Comparison of ENCODE assay signal across 28 cellular contexts in genomic region chr1:3289502-3289901, GRCh38.
"Had no signal": no experiment of that assay in that cellular context is flagged by ENCODE, and none has a peak within 500 bp of the region (broad histone marks: within the 10 kb centered on the region; RNA-seq: fewer than 3 reads in every experiment).

No MANE protein-coding gene starts in this region.

- H3K9ac ChIP-seq: parathyroid adenoma had no signal

- ATAC-seq: naive thymus-derived CD8-positive, alpha-beta T cell; natural killer cell treated with Interleukin-12 subunit alpha and Interleukin-12 subunit beta and Interleukin-15 and Interleukin-18, amount 100 ng/mL, for 72 hours; psoas muscle; right cardiac atrium; sciatic nerve; stimulated activated memory B cell treated with anti-CD40 and anti-IgM and Interleukin-4, amounts not matched to agents 10 μg/mL and 1 μg/mL and 100 μg/mL, for 72 hours; upper lobe of right lung had no signal

- DNase-seq: naive B cell; naive thymus-derived CD8-positive, alpha-beta T cell; nephron progenitor cell; occipital lobe; ovary; posterior cingulate gyrus; psoas muscle; right cardiac atrium; spleen; stimulated activated CD4-positive, alpha-beta T cell treated with anti-CD3 and anti-CD28 coated beads, Interleukin-12 subunit alpha, Interleukin-12 subunit beta, amount 100 ng/mL, for 4 hours; stimulated activated CD4-positive, alpha-beta T cell treated with anti-CD3 and anti-CD28 coated beads, Interleukin-1b, Interleukin-23, amount 100 ng/mL, for 48 hours; stimulated activated CD4-positive, alpha-beta T cell treated with anti-CD3 and anti-CD28 coated beads, Interleukin-4, amount 100 ng/mL, for 1 hour; stimulated activated CD4-positive, alpha-beta T cell treated with anti-CD3 and anti-CD28 coated beads, Interleukin-4, amount 100 ng/mL, for 4 hours; stimulated activated CD8-positive, alpha-beta memory T cell treated with anti-CD3 and anti-CD28 coated beads, Interleukin-4, amount 100 ng/mL, for 48 hours; stimulated activated naive CD4-positive, alpha-beta T cell; substantia nigra; testis; tibial artery; transverse colon; upper lobe of right lung; uterus had no signal

- H3K27me3 ChIP-seq: ovary, testis, tibial artery, upper lobe of right lung, uterus had no signal

- H2AFZ ChIP-seq: parathyroid adenoma had no signal

- H3K4me1 ChIP-seq: parathyroid adenoma, psoas muscle, spleen, suprapubic skin, testis, transverse colon, upper lobe of right lung, uterus had no signal

- H3K4me3 ChIP-seq: ovary, psoas muscle, skin epidermis, smooth muscle cell, spleen, suprapubic skin, testis, tibial artery, transverse colon, upper lobe of right lung, uterus had no signal

- H3K79me2 ChIP-seq: parathyroid adenoma had no signal

- H3K36me3 ChIP-seq: ovary, spleen, suprapubic skin, transverse colon, upper lobe of right lung, uterus had no signal

- H3K9me3 ChIP-seq: ovary, psoas muscle, spleen, suprapubic skin, testis, tibial artery, transverse colon, upper lobe of right lung, uterus had no signal

- H3K4me2 ChIP-seq: smooth muscle cell had no signal

- H3K27ac ChIP-seq: ovary, parathyroid adenoma, psoas muscle, skin epidermis, spleen, suprapubic skin, testis, tibial artery, transverse colon, upper lobe of right lung, uterus had no signal
